Comparison of ENCODE assay signal across 33 cellular contexts in genomic region chr5:5721881-5722280, GRCh38.
"Had no signal": no experiment of that assay in that cellular context is flagged by ENCODE, and none has a peak within 500 bp of the region (broad histone marks: within the 10 kb centered on the region; RNA-seq: fewer than 3 reads in every experiment).

No MANE protein-coding gene starts in this region.

- H3K9me3 Mint-ChIP-seq: activated CD4-positive, alpha-beta memory T cell treated with anti-CD3 and anti-CD28 coated beads, Interleukin-2, amount 10 ng/mL, durations not matched to agents 7 days and 5 days; activated naive CD4-positive, alpha-beta T cell treated with anti-CD3 and anti-CD28 coated beads, Interleukin-2, amount 10 ng/mL, durations not matched to agents 7 days and 5 days; activated naive CD8-positive, alpha-beta T cell treated with anti-CD3 and anti-CD28 coated beads, Interleukin-2, amount 50 U/mL, for 24 hours; brain had no signal

- H3K4me3 ChIP-seq: PC-9 had no signal

- H3K27me3 Mint-ChIP-seq: activated CD4-positive, alpha-beta memory T cell treated with anti-CD3 and anti-CD28 coated beads, Interleukin-2, amount 10 ng/mL, durations not matched to agents 7 days and 5 days; activated CD8-positive, alpha-beta memory T cell treated with anti-CD3 and anti-CD28 coated beads, Interleukin-2, amount 10 ng/mL, durations not matched to agents 7 days and 5 days; activated naive CD4-positive, alpha-beta T cell treated with anti-CD3 and anti-CD28 coated beads, Interleukin-2, amount 10 ng/mL, durations not matched to agents 7 days and 5 days; activated naive CD8-positive, alpha-beta T cell treated with anti-CD3 and anti-CD28 coated beads, Interleukin-2, amount 50 U/mL, for 24 hours; IgD-negative memory B cell had no signal

- H3K4me2 ChIP-seq: PC-9 had no signal

- H3K27ac Mint-ChIP-seq: activated CD4-positive, alpha-beta memory T cell treated with anti-CD3 and anti-CD28 coated beads, Interleukin-2, amount 10 ng/mL, durations not matched to agents 7 days and 5 days; activated CD8-positive, alpha-beta memory T cell treated with anti-CD3 and anti-CD28 coated beads, Interleukin-2, amount 10 ng/mL, durations not matched to agents 7 days and 5 days; activated naive CD4-positive, alpha-beta T cell treated with anti-CD3 and anti-CD28 coated beads, Interleukin-2, amount 10 ng/mL, durations not matched to agents 7 days and 5 days; activated naive CD8-positive, alpha-beta T cell; activated naive CD8-positive, alpha-beta T cell treated with anti-CD3 and anti-CD28 coated beads, Interleukin-2, amount 50 U/mL, for 24 hours; brain; IgD-negative memory B cell had no signal

- H3K36me3 Mint-ChIP-seq: activated CD8-positive, alpha-beta memory T cell treated with anti-CD3 and anti-CD28 coated beads, Interleukin-2, amount 10 ng/mL, durations not matched to agents 7 days and 5 days; activated naive CD4-positive, alpha-beta T cell treated with anti-CD3 and anti-CD28 coated beads, Interleukin-2, amount 10 ng/mL, durations not matched to agents 7 days and 5 days; activated naive CD8-positive, alpha-beta T cell; brain; IgD-negative memory B cell had no signal

- H3K4me3 Mint-ChIP-seq: activated CD4-positive, alpha-beta memory T cell treated with anti-CD3 and anti-CD28 coated beads, Interleukin-2, amount 10 ng/mL, durations not matched to agents 7 days and 5 days; activated CD8-positive, alpha-beta memory T cell treated with anti-CD3 and anti-CD28 coated beads, Interleukin-2, amount 10 ng/mL, durations not matched to agents 7 days and 5 days; activated naive CD4-positive, alpha-beta T cell treated with anti-CD3 and anti-CD28 coated beads, Interleukin-2, amount 10 ng/mL, durations not matched to agents 7 days and 5 days; activated naive CD8-positive, alpha-beta T cell; activated naive CD8-positive, alpha-beta T cell treated with anti-CD3 and anti-CD28 coated beads, Interleukin-2, amount 50 U/mL, for 24 hours; brain; IgD-negative memory B cell had no signal

- H3K27ac ChIP-seq: PC-9, WERI-Rb-1 had no signal

- H3K4me1 Mint-ChIP-seq: activated CD4-positive, alpha-beta memory T cell treated with anti-CD3 and anti-CD28 coated beads, Interleukin-2, amount 10 ng/mL, durations not matched to agents 7 days and 5 days; activated CD8-positive, alpha-beta memory T cell treated with anti-CD3 and anti-CD28 coated beads, Interleukin-2, amount 10 ng/mL, durations not matched to agents 7 days and 5 days; activated naive CD4-positive, alpha-beta T cell treated with anti-CD3 and anti-CD28 coated beads, Interleukin-2, amount 10 ng/mL, durations not matched to agents 7 days and 5 days; activated naive CD8-positive, alpha-beta T cell treated with anti-CD3 and anti-CD28 coated beads, Interleukin-2, amount 50 U/mL, for 24 hours had no signal

- ATAC-seq: activated CD8-positive, alpha-beta memory T cell treated with anti-CD3 and anti-CD28 coated beads, Interleukin-2, amount 10 ng/mL, durations not matched to agents 7 days and 5 days; activated naive CD8-positive, alpha-beta T cell treated with anti-CD3 and anti-CD28 coated beads, Interleukin-2, amount 50 U/mL, for 24 hours had no signal

- H3K36me3 ChIP-seq: WERI-Rb-1 had no signal

- H2AFZ ChIP-seq: PC-9 had no signal

- DNase-seq: activated CD4-positive, alpha-beta memory T cell treated with anti-CD3 and anti-CD28 coated beads, Interleukin-2, amount 10 ng/mL, durations not matched to agents 7 days and 5 days; activated CD4-positive, alpha-beta T cell treated with anti-CD3 and anti-CD28 coated beads for 1 hour; activated CD4-positive, alpha-beta T cell treated with anti-CD3 and anti-CD28 coated beads for 48 hours; activated CD4-positive, CD25-positive, alpha-beta regulatory T cell; activated CD8-positive, alpha-beta memory T cell treated with anti-CD3 and anti-CD28 coated beads for 24 hours; activated CD8-positive, alpha-beta memory T cell treated with anti-CD3 and anti-CD28 coated beads, Interleukin-2, amount 10 ng/mL, durations not matched to agents 7 days and 5 days; activated CD8-positive, alpha-beta memory T cell treated with anti-CD3 and anti-CD28 coated beads, Interleukin-2, amount 50 U/mL, for 48 hours; activated effector memory CD4-positive, alpha-beta T cell treated with Interleukin-2 at 50 U/mL for 16 hours; activated naive CD4-positive, alpha-beta T cell treated with anti-CD3 and anti-CD28 coated beads, Interleukin-2, amount 10 ng/mL, durations not matched to agents 7 days and 5 days; activated naive CD8-positive, alpha-beta T cell treated with anti-CD3 and anti-CD28 coated beads, Interleukin-2, amount 50 U/mL, for 24 hours; activated T-cell treated with anti-CD3 and anti-CD28 coated beads, Interleukin-2, amount 50 U/mL, for 48 hours; anterior cingulate cortex; central memory CD4-positive, alpha-beta T cell; Kasumi-1; KG1; MM.1S; MV-4-11; NCI-H1092; NCI-H1436 treated with DMSO at 0.1 percent for 48 hours; NCI-H1694 treated with DMSO at 0.1 percent for 48 hours; NCI-H2029; NCI-H2171 treated with DMSO at 0.1 percent for 48 hours; NCI-H2227 treated with DMSO at 0.1 percent for 48 hours; NCI-H446; NCI-H510A treated with DMSO at 0.1 percent for 48 hours; SHP77 treated with DMSO at 0.1 percent for 48 hours; SW 1271; T1000; WERI-Rb-1 had no signal
